Comparison of ENCODE assay signal across 14 cellular contexts in genomic region chr6:14804001-14804401, GRCh38.
A peak's percentile ranks its signal among the peaks of the same experiment; 100 is the strongest.
DNase-seq lines count a peak whose midpoint lies in the region; ATAC-seq and TF ChIP-seq lines count a peak whose summit lies in the region.
"Had no signal": no experiment of that assay in that cellular context is flagged by ENCODE, and none has a peak within 500 bp of the region (broad histone marks: within the 10 kb centered on the region; RNA-seq: fewer than 3 reads in every experiment).

No MANE protein-coding gene starts in this region.

- peak overlapping the region in 6 of 7 donors; percentile 5 to 65 (median 40) for H3K27ac Mint-ChIP-seq in CD14-positive monocyte
- H3K27ac Mint-ChIP-seq: CD4-positive, alpha-beta T cell had no signal

- H3K36me3 Mint-ChIP-seq in CD14-positive monocyte, result peaks cover 5% of the 10 kb centered on the region in 2 donors

- peaks cover 21% of the 10 kb centered on the region for H3K4me1 Mint-ChIP-seq in CD14-positive monocyte

- ATAC-seq in HG03439 (IDR thresholded peaks at IDR 0.05; ENCODE audit: unreplicated experiment) (no peak), GM21786 (IDR thresholded peaks at IDR 0.05; ENCODE audit: unreplicated experiment) (no peak)
- ATAC-seq: activated CD4-positive, CD25-positive, alpha-beta regulatory T cell treated with anti-CD3 and anti-CD28 coated beads, Interleukin-2, amount 50 U/mL, for 24 hours had no signal

- no peak for TF ChIP-seq CTCF in CD14-positive monocyte (IDR thresholded peaks at IDR 0.05)

- no peak for DNase-seq in CD14-positive monocyte (ENCODE audit: low spot score)
- DNase-seq in NCI-H226, result peak; percentile 32
- DNase-seq in cerebellar cortex (ENCODE audit: low spot score), result peak; percentile 85
- DNase-seq in medulla oblongata (ENCODE audit: extremely low spot score), result peak; percentile 75
- no peak for DNase-seq in HuH-7 (ENCODE audit: low spot score)
- DNase-seq in AG08396 (ENCODE audit: low spot score), result no peak
- DNase-seq: CD4-positive, alpha-beta T cell; naive B cell; NCI-H187 treated with DMSO at 0.1 percent for 48 hours; NK-92 treated with Interleukin-12 subunit alpha and Interleukin-12 subunit beta, amount 100 ng/mL, for 24 hours; stimulated activated naive CD4-positive, alpha-beta T cell had no signal

- H3K27me3 Mint-ChIP-seq in CD14-positive monocyte (ENCODE audit: low read depth in 3 of 3), result peaks cover 0 to 4% (median 2%) of the 10 kb centered on the region in 3 donors
- H3K27me3 Mint-ChIP-seq: CD4-positive, alpha-beta T cell; naive B cell had no signal

- H3K4me3 Mint-ChIP-seq in CD14-positive monocyte, result no peak overlapping the region
- H3K4me3 Mint-ChIP-seq: CD4-positive, alpha-beta T cell had no signal

- intact Hi-C loops in CD14-positive monocyte (cut with micrococcal nuclease), result no loop called here

- peaks cover 9 to 15% (median 10%) of the 10 kb centered on the region in 7 donors for H3K9me3 Mint-ChIP-seq in CD14-positive monocyte

Comparison
In these comparisons a context has a peak if more than half of its experiments do, and no peak if none do; other contexts are left out.
1. DNase-seq: peak in NCI-H226 (single experiment), cerebellar cortex (single experiment) and medulla oblongata (single experiment); none in CD14-positive monocyte (single experiment), HuH-7 (single experiment) and AG08396 (single experiment).